ENCODE assay signal across 1 cellular context in the genomic region with DNA sequence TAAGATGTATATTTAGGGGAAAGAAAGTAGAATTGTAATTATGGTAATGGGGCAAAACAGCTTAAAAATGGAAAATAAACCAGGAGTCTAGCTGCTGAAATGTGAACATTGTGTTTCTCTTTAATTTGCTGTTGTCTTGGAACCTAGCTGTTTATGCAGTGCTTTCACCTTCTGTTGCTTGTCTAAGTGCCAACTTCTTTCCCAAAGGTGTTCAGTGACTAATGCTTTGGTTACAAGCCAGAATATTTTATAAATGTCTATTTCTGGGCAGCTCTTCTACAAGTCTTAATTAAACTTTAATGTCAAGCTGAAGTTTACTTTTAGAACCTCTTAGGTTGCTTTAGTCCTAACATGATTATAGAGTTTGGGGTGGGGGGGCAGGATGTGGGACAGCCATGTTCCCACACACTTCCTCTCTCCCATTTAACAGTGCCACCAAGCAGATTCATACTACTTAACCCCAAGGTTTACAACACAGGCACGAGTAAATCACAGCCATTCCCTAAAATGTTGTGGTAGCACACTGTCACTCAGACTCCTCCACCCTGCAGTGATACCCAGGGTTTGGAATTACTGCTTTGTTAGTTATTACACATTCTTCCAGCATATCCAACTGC.
TF ChIP-seq lines count a peak whose summit lies in the region.

No MANE protein-coding gene starts in this region.

TF ChIP-seq in HCT116, 20 proteins besides CTCF, POLR2A, EP300 and RAD21 (continued from another document):
- TF ChIP-seq, protein P1, sequence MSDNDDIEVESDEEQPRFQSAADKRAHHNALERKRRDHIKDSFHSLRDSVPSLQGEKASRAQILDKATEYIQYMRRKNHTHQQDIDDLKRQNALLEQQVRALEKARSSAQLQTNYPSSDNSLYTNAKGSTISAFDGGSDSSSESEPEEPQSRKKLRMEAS (IDR thresholded peaks at IDR 0.05) = no peak
- TF ChIP-seq EGR1 (IDR thresholded peaks at IDR 0.05; ENCODE audit: low read depth) = no peak
